ENCODE assay signal across 9 cellular contexts in genomic region chr12:45216297-45216982, GRCh38. TPM values are rescaled to one million over a fixed set of nuclear protein-coding genes. Genes with fewer than 3 reads are reported as not detected.
DNase-seq lines count a peak whose midpoint lies in the region; ATAC-seq, FAIRE-seq and TF ChIP-seq lines count a peak whose summit lies in the region.
"Had no signal": no experiment of that assay in that cellular context is flagged by ENCODE, and none has a peak within 500 bp of the region (broad histone marks: within the 10 kb centered on the region; RNA-seq: fewer than 3 reads in every experiment).

No MANE protein-coding gene starts in this region.

- H4K20me1 ChIP-seq in endothelial cell of umbilical vein (replicated peaks; ENCODE audit: control insufficient read depth, extremely low read depth, insufficient read depth, low read length), result peaks cover 3% of the 10 kb centered on the region

- TF ChIP-seq CTCF in NB4 (IDR thresholded peaks at IDR 0.05; ENCODE audit: low read depth, low read length) (peak; percentile 18), endothelial cell of umbilical vein (IDR thresholded peaks at IDR 0.05; ENCODE audit: extremely low read depth in 1 of 2, insufficient read depth in 1 of 2, low read depth in 1 of 2, low read length in 2 of 2) (peak in 1 of 2 donors; percentile 60)

- ATAC-seq in activated CD8-positive, alpha-beta T cell treated with anti-CD3 and anti-CD28 coated beads, Interleukin-2, amount 10 ng/mL, durations not matched to agents 7 days and 5 days, result peak; percentile 58

- no peaks in the 10 kb centered on the region for H3K27me3 Mint-ChIP-seq in activated CD8-positive, alpha-beta T cell treated with anti-CD3 and anti-CD28 coated beads, Interleukin-2, amount 10 ng/mL, durations not matched to agents 7 days and 5 days (ENCODE audit: low read depth)

- intact Hi-C loops in endothelial cell of umbilical vein (cut with micrococcal nuclease), result loop anchor here (1.0 kb wide), 2 partner anchors 18 to 24 kb away; no protein-coding TSS in a partner anchor

- peak overlapping the region; percentile 92 for H3K4me2 ChIP-seq in endothelial cell of umbilical vein (ENCODE audit: insufficient read depth, low read length)

- H3K9ac ChIP-seq in endothelial cell of umbilical vein (replicated peaks; ENCODE audit: extremely low read depth, insufficient read depth, low read length), result peak overlapping the region; percentile 98

- H3K4me1 Mint-ChIP-seq in activated CD8-positive, alpha-beta T cell treated with anti-CD3 and anti-CD28 coated beads, Interleukin-2, amount 10 ng/mL, durations not matched to agents 7 days and 5 days (ENCODE audit: low read depth), result peaks cover 47% of the 10 kb centered on the region

- H3K27me3 ChIP-seq in endothelial cell of umbilical vein (ENCODE audit: control insufficient read depth in 2 of 2, insufficient read depth in 2 of 2, low read length in 2 of 2), result no peaks in the 10 kb centered on the region

- no TSS peak for BruUV-seq in endothelial cell of umbilical vein (replicated peaks; lab: Mats Ljungman, UMichigan)

- H3K27ac ChIP-seq in endothelial cell of umbilical vein (ENCODE audit: insufficient read depth, low read depth, low read length), result peak overlapping the region; percentile 76

- dilution Hi-C loops in endothelial cell of umbilical vein (cut with MboI; ENCODE audit: extremely low pct_ligation_motif_present, low sequenced_read_pairs), result no loop called here

- peaks cover 5% of the 10 kb centered on the region for H3K36me3 Mint-ChIP-seq in activated CD8-positive, alpha-beta T cell treated with anti-CD3 and anti-CD28 coated beads, Interleukin-2, amount 10 ng/mL, durations not matched to agents 7 days and 5 days (ENCODE audit: low read depth)

- peak overlapping the region; percentile 41 for H2AFZ ChIP-seq in endothelial cell of umbilical vein (ENCODE audit: low read depth, low read length)

- peak overlapping the region; percentile 82 for H3K4me3 Mint-ChIP-seq in activated CD8-positive, alpha-beta T cell treated with anti-CD3 and anti-CD28 coated beads, Interleukin-2, amount 10 ng/mL, durations not matched to agents 7 days and 5 days

- no peak for FAIRE-seq in endothelial cell of umbilical vein (lab: Jason Lieb, UNC)
- FAIRE-seq: A204.1 had no signal

- peak overlapping the region; percentile 76 for H3K4me3 ChIP-seq in NB4 (ENCODE audit: low read depth, low read length)
- H3K4me3 ChIP-seq in endothelial cell of umbilical vein (replicated peaks in 1 of 3; ENCODE audit: insufficient read depth in 1 of 3, low read depth in 1 of 3, low read length in 3 of 3), result peak overlapping the region; percentile 53 to 88 (median 86)

- DNase-seq in DMS 273 (lab: John Stamatoyannopoulos, UW; ENCODE audit: unreplicated experiment) (peak; percentile 65), DMS 273 treated with DMSO at 0.1 percent for 48 hours (lab: John Stamatoyannopoulos, UW) (no peak), HEK293T (ENCODE audit: extremely low spot score) (peak; percentile 54), NB4 (ENCODE audit: low read depth) (peak; percentile 75), endothelial cell of umbilical vein (ENCODE audit: low read depth, low spot score) (peak; percentile 67), mucosa of gallbladder (ENCODE audit: low spot score) (peak; percentile 39)
- DNase-seq in activated CD8-positive, alpha-beta T cell treated with anti-CD3 and anti-CD28 coated beads, Interleukin-2, amount 10 ng/mL, durations not matched to agents 7 days and 5 days, result peak; percentile 69
- peak; percentile 7 to 31 for DNase-seq in stimulated activated CD8-positive, alpha-beta memory T cell treated with anti-CD3 and anti-CD28 coated beads, Interleukin-7, amount 100 ng/mL, for 4 hours (ENCODE audit: low read depth in 2 of 2)

- H3K79me2 ChIP-seq in endothelial cell of umbilical vein (ENCODE audit: control insufficient read depth, insufficient read depth, low read length), result peaks cover 54% of the 10 kb centered on the region

- H3K4me1 ChIP-seq in endothelial cell of umbilical vein (ENCODE audit: control insufficient read depth, extremely low read depth, insufficient read depth, low read length), result peaks cover 14% of the 10 kb centered on the region

- TF ChIP-seq POLR2A in NB4 (IDR thresholded peaks at IDR 0.05; ENCODE audit: extremely low read depth, insufficient read length) (no peak), endothelial cell of umbilical vein (IDR thresholded peaks at IDR 0.05; ENCODE audit: low read depth, low read length) (no peak)

- H3K9me1 ChIP-seq in endothelial cell of umbilical vein (replicated peaks; ENCODE audit: control insufficient read depth, extremely low read depth, insufficient read depth, low read length), result no peaks in the 10 kb centered on the region

- H3K36me3 ChIP-seq in endothelial cell of umbilical vein (ENCODE audit: control insufficient read depth in 2 of 2, extremely low read depth in 1 of 2, insufficient read depth in 2 of 2, low read length in 2 of 2), result no peaks in the 10 kb centered on the region

- CTCF ChIA-PET in HEK293T (lab: Yijun Ruan, JAX) (interaction anchor here (1.2 kb wide), 1 partner anchor 11 kb away, joined by 4 read pairs; no protein-coding TSS in a partner anchor), endothelial cell of umbilical vein (lab: Charles Lee) (interaction anchor here (0.8 to 4.7 kb wide), 21 partner anchors 10 to 513 kb away, joined by 3 to 41 read pairs (median 5); partner anchors contain the start of gene ARID2)
- CTCF ChIA-PET in activated CD8-positive, alpha-beta T cell treated with anti-CD3 and anti-CD28 coated beads, Interleukin-2, amount 10 ng/mL, durations not matched to agents 7 days and 5 days (lab: Charles Lee), result interaction anchor here (0.6 to 2.1 kb wide), 9 partner anchors 16 to 529 kb away, joined by 3 to 14 read pairs (median 3); no protein-coding TSS in a partner anchor

- no peaks in the 10 kb centered on the region for H3K9me3 ChIP-seq in endothelial cell of umbilical vein (replicated peaks; ENCODE audit: control insufficient read depth, insufficient read depth, low read length)

- POLR2A ChIA-PET in HEK293T (lab: Yijun Ruan, JAX), result interaction anchor here (1.1 to 1.5 kb wide), 4 partner anchors 16 to 52 kb away, joined by 3 to 6 read pairs (median 4); no protein-coding TSS in a partner anchor
- POLR2A ChIA-PET in activated CD8-positive, alpha-beta T cell treated with anti-CD3 and anti-CD28 coated beads, Interleukin-2, amount 10 ng/mL, durations not matched to agents 7 days and 5 days (lab: Charles Lee), result interaction anchor here (1.1 to 1.7 kb wide), 4 partner anchors 19 to 773 kb away, joined by 3 to 9 read pairs (median 3); partner anchors contain the start of gene SCAF11
- POLR2A ChIA-PET in endothelial cell of umbilical vein (lab: Charles Lee), result no interaction called here

- peak overlapping the region; percentile 83 for H3K27ac Mint-ChIP-seq in activated CD8-positive, alpha-beta T cell treated with anti-CD3 and anti-CD28 coated beads, Interleukin-2, amount 10 ng/mL, durations not matched to agents 7 days and 5 days

- no peaks in the 10 kb centered on the region for H3K9me3 Mint-ChIP-seq in activated CD8-positive, alpha-beta T cell treated with anti-CD3 and anti-CD28 coated beads, Interleukin-2, amount 10 ng/mL, durations not matched to agents 7 days and 5 days (ENCODE audit: insufficient read depth)

TF ChIP-seq in HEK293T, 16 proteins besides CTCF, POLR2A, EP300 and RAD21 (continues in another document):
- TF ChIP-seq HDGF (IDR thresholded peaks at IDR 0.05; ENCODE audit: borderline replicate concordance), result no peak
- TF ChIP-seq SUZ12 (IDR thresholded peaks at IDR 0.05), result no peak
- TF ChIP-seq PKNOX1 (IDR thresholded peaks at IDR 0.05), result peak; percentile 39; the same call in 1 of the 2 replicates
- TF ChIP-seq ZNF384 (IDR thresholded peaks at IDR 0.05), result no peak
- TF ChIP-seq NFRKB (IDR thresholded peaks at IDR 0.05), result no peak
- TF ChIP-seq TARDBP (IDR thresholded peaks at IDR 0.05), result no peak
- TF ChIP-seq SP1 (IDR thresholded peaks at IDR 0.05), result no peak

TF ChIP-seq in endothelial cell of umbilical vein, 7 proteins besides CTCF, POLR2A, EP300 and RAD21:
- TF ChIP-seq MAX (IDR thresholded peaks at IDR 0.05; ENCODE audit: insufficient read depth, insufficient read length) (no peak), POLR2AphosphoS5 (IDR thresholded peaks at IDR 0.05; ENCODE audit: insufficient read depth, low read depth, low read length) (no peak), JUN (IDR thresholded peaks at IDR 0.05; ENCODE audit: borderline replicate concordance, insufficient read depth, insufficient read length, low read depth) (no peak), FOS (IDR thresholded peaks at IDR 0.05; ENCODE audit: borderline replicate concordance, insufficient read depth, low read length) (no peak), EZH2 (IDR thresholded peaks at IDR 0.05; ENCODE audit: borderline replicate concordance, low read depth, low read length, severe bottlenecking) (no peak), GATA2 (IDR thresholded peaks at IDR 0.05; ENCODE audit: insufficient read depth, insufficient read length, low read depth, low read length) (no peak), MYC (IDR thresholded peaks at IDR 0.05; ENCODE audit: low read depth, low read length) (no peak)

RNA-seq across cellular contexts. Expression of gene ANO6, which starts 0.5 kb away (rescaled TPM):
- 10 to 100 TPM; 23.3 to 24.5 TPM for total RNA-seq in activated CD8-positive, alpha-beta T cell treated with anti-CD3 and anti-CD28 coated beads, Interleukin-2, amount 10 ng/mL, durations not matched to agents 7 days and 5 days
- total RNA-seq in endothelial cell of umbilical vein, result 67.6 and 70.1 TPM in 2 replicates
- polyA plus RNA-seq in endothelial cell of umbilical vein, result 18.7 and 21.3 TPM in 2 replicates
- 22.5 and 24.0 TPM in 2 replicates for polyA plus RNA-seq in endothelial cell of umbilical vein (2011; cell fraction: cytosol; rRNA removed)
- 27.7 and 28.1 TPM in 2 replicates for polyA plus RNA-seq in endothelial cell of umbilical vein (2011; cell fraction: nucleus; rRNA removed)
- 53.7 and 65.5 TPM in 2 replicates for polyA plus RNA-seq in endothelial cell of umbilical vein (2012)
- 60.4 and 63.6 TPM in 2 replicates for polyA minus RNA-seq in endothelial cell of umbilical vein
- polyA minus RNA-seq in endothelial cell of umbilical vein (2011; cell fraction: cytosol; rRNA and poly(A)+ RNA removed), result 16.9 TPM
- polyA minus RNA-seq in endothelial cell of umbilical vein (2011; cell fraction: nucleus; rRNA and poly(A)+ RNA removed), result 60.5 and 81.8 TPM in 2 replicates
- 91.4 TPM for total RNA-seq in mucosa of gallbladder
